Comparison of ENCODE assay signal across 8 cellular contexts in genomic region chr5:132655821-132656773, GRCh38. TPM values are rescaled to one million over a fixed set of nuclear protein-coding genes. Genes with fewer than 3 reads are reported as not detected.
DNase-seq lines count a peak whose midpoint lies in the region; ATAC-seq and TF ChIP-seq lines count a peak whose summit lies in the region.

No MANE protein-coding gene starts in this region.

- ATAC-seq in foreskin keratinocyte: peak; percentile 38

- H3K27me3 ChIP-seq in foreskin keratinocyte: peaks cover 45% of the 10 kb centered on the region

- DNase-seq in activated effector memory CD4-positive, alpha-beta T cell treated with anti-CD3 and anti-CD28 coated beads, Interleukin-2, amount 50 U/mL, for 16 hours: peak; percentile 82
- DNase-seq in activated effector memory CD4-positive, alpha-beta T cell treated with Interleukin-2 at 50 U/mL for 16 hours: no peak
- peak; percentile 33 for DNase-seq in activated T-cell treated with anti-CD3 and anti-CD28 coated beads for 24 hours (ENCODE audit: low read depth)
- DNase-seq in foreskin keratinocyte: no peak
- DNase-seq in putamen (ENCODE audit: low spot score): peak; percentile 15
- no peak for DNase-seq in NOMO-1 (lab: John Stamatoyannopoulos, UW; ENCODE audit: unreplicated experiment in 2 of 2)
- DNase-seq in UCSD-AML1 (lab: John Stamatoyannopoulos, UW; ENCODE audit: unreplicated experiment): no peak
- DNase-seq in SHP77 (lab: John Stamatoyannopoulos, UW): no peak

- peak; percentile 39 for TF ChIP-seq CTCF in foreskin keratinocyte (conservative IDR thresholded peaks at IDR 0.05)

- no peak overlapping the region for H3K27ac ChIP-seq in foreskin keratinocyte

- no peaks in the 10 kb centered on the region for H3K4me1 ChIP-seq in foreskin keratinocyte

RNA-seq across cellular contexts. Expression of gene IL13, which starts 1.9 kb away (rescaled TPM):
- not detected in 2 replicates for total RNA-seq in foreskin keratinocyte
- not detected in 2 replicates for polyA plus RNA-seq in foreskin keratinocyte

RNA-seq across cellular contexts. Expression of gene IL4, which starts 17.7 kb away (rescaled TPM):
- not detected in 2 replicates for total RNA-seq in foreskin keratinocyte
- not detected in 2 replicates for polyA plus RNA-seq in foreskin keratinocyte

Comparison
In these comparisons a context has a peak if more than half of its experiments do, and no peak if none do; other contexts are left out.
1. DNase-seq: peak in activated effector memory CD4-positive, alpha-beta T cell treated with anti-CD3 and anti-CD28 coated beads, Interleukin-2, amount 50 U/mL, for 16 hours (single experiment), activated T-cell treated with anti-CD3 and anti-CD28 coated beads for 24 hours (single experiment) and putamen (single experiment); none in activated effector memory CD4-positive, alpha-beta T cell treated with Interleukin-2 at 50 U/mL for 16 hours (single experiment), foreskin keratinocyte (0 of 2), NOMO-1 (0 of 2), UCSD-AML1 (single experiment) and SHP77 (0 of 2).